ENCODE assay signal across 9 cellular contexts in genomic region chr11:33733978-33734377, GRCh38. TPM values are rescaled to one million over a fixed set of nuclear protein-coding genes. Genes with fewer than 3 reads are reported as not detected.
DNase-seq lines count a peak whose midpoint lies in the region; ATAC-seq and TF ChIP-seq lines count a peak whose summit lies in the region.
"Had no signal": no experiment of that assay in that cellular context is flagged by ENCODE, and none has a peak within 500 bp of the region (broad histone marks: within the 10 kb centered on the region; RNA-seq: fewer than 3 reads in every experiment).

No MANE protein-coding gene starts in this region.

- ATAC-seq in GM19023 (IDR thresholded peaks at IDR 0.05; ENCODE audit: unreplicated experiment) (no peak), GM18907 (IDR thresholded peaks at IDR 0.05; ENCODE audit: unreplicated experiment) (no peak)

- H3K27me3 Mint-ChIP-seq in HFFc6 (ENCODE audit: insufficient read depth), result peaks cover 2% of the 10 kb centered on the region
- H3K27me3 Mint-ChIP-seq in mesothelial cell of epicardium (ENCODE audit: low read depth), result no peaks in the 10 kb centered on the region

- H3K4me3 ChIP-seq in AG04450 (ENCODE audit: low read depth, low read length) (peak overlapping the region; percentile 79), breast epithelium (peak overlapping the region; percentile 88 to 93 (median 91))

- H3K27ac ChIP-seq in AG04450 (ENCODE audit: low read depth, low read length) (no peak overlapping the region), breast epithelium (peak overlapping the region; percentile 96 to 98)

- intact Hi-C loops in breast epithelium (cut with DNase I; ENCODE audit: low total_unique reads), result no loop called here

- H3K4me1 Mint-ChIP-seq in HFFc6 (ENCODE audit: low read depth) (peaks cover 78% of the 10 kb centered on the region), mesothelial cell of epicardium (peaks cover 23% of the 10 kb centered on the region)

- H3K4me1 ChIP-seq in breast epithelium, result peaks cover 3 to 13% of the 10 kb centered on the region in 2 donors

- DNase-seq in AG04450 (ENCODE audit: low read depth, low spot score) (no peak), HFFc6 (no peak), breast epithelium (ENCODE audit: low spot score in 2 of 2) (no peak), mesothelial cell of epicardium (ENCODE audit: low spot score in 2 of 2, unreplicated experiment in 2 of 2) (no peak), HCEC 1CT (no peak), EL (no peak)
- DNase-seq: activated CD4-positive, alpha-beta T cell treated with anti-CD3 and anti-CD28 coated beads, Interleukin-2, amount 50 U/mL, for 4 hours had no signal

- H3K9me3 Mint-ChIP-seq in HFFc6 (no peaks in the 10 kb centered on the region; the same call in 1 of the 2 replicates), mesothelial cell of epicardium (no peaks in the 10 kb centered on the region)

- H3K4me3 Mint-ChIP-seq in HFFc6 (peak overlapping the region; percentile 96), mesothelial cell of epicardium (peak overlapping the region; percentile 86)

- CTCF ChIA-PET in AG04450 (lab: Charles Lee), result interaction anchor here (1.0 to 1.4 kb wide), 3 partner anchors 9 to 74 kb away, joined by 3 to 6 read pairs (median 3); no protein-coding TSS in a partner anchor

- POLR2A ChIA-PET in AG04450 (lab: Yijun Ruan, JAX), result interaction anchor here (0.7 kb wide), 1 partner anchor 33 kb away, joined by 4 read pairs; no protein-coding TSS in a partner anchor

- TF ChIP-seq CTCF in AG04450 (IDR thresholded peaks at IDR 0.05; ENCODE audit: low read depth, low read length), result no peak
- TF ChIP-seq CTCF in HFFc6 (IDR thresholded peaks at IDR 0.05), result no peak
- TF ChIP-seq CTCF in breast epithelium (IDR thresholded peaks at IDR 0.05), result no peak
- TF ChIP-seq CTCF in mesothelial cell of epicardium (IDR thresholded peaks at IDR 0.05; ENCODE audit: unreplicated experiment), result no peak

- H3K36me3 ChIP-seq in breast epithelium, result no peaks in the 10 kb centered on the region

- H3K27ac Mint-ChIP-seq in HFFc6 (peak overlapping the region; percentile 96), mesothelial cell of epicardium (no peak overlapping the region)

- H3K36me3 Mint-ChIP-seq in HFFc6 (ENCODE audit: low read depth) (peaks cover 47% of the 10 kb centered on the region), mesothelial cell of epicardium (peaks cover 7% of the 10 kb centered on the region)

- H3K9me3 ChIP-seq in AG04450 (ENCODE audit: control insufficient read depth, insufficient read depth, low read length) (no peaks in the 10 kb centered on the region; the same call in 1 of the 2 replicates), breast epithelium (no peaks in the 10 kb centered on the region)

- H3K27me3 ChIP-seq in AG04450 (ENCODE audit: control insufficient read depth, insufficient read depth, low read length), result no peaks in the 10 kb centered on the region
- H3K27me3 ChIP-seq in breast epithelium, result no peaks in the 10 kb centered on the region

- TF ChIP-seq POLR2A in breast epithelium (IDR thresholded peaks at IDR 0.05), result no peak

RNA-seq across cellular contexts. Expression of gene CD59, which starts 2.2 kb away (rescaled TPM):
- polyA plus RNA-seq in AG04450 (2011; rRNA removed), result 1,182 and 1,226 TPM in 2 replicates
- 475 and 515 TPM in 2 replicates for polyA minus RNA-seq in AG04450 (2011; rRNA and poly(A)+ RNA removed)
- total RNA-seq in HFFc6 (2021; fragmentation: NEBNext Ultra II Directional; extraction: Animal tissue kit (Norgen Biotek cat#: 25700)), result 1,000 to 10,000 TPM; 1,095 to 1,408 (median 1,232) TPM
- total RNA-seq in breast epithelium (100 to 1,000 TPM; 296 to 563 (median 375) TPM), mesothelial cell of epicardium (162 to 176 TPM (median 171 TPM) in 3 replicates)

RNA-seq across cellular contexts. Expression of gene C11orf91, which starts 33.4 kb away (rescaled TPM):
- polyA plus RNA-seq in AG04450 (2011; rRNA removed), result not detected in 2 replicates
- not detected in 2 replicates for polyA minus RNA-seq in AG04450 (2011; rRNA and poly(A)+ RNA removed)
- under 1 TPM in 4 of 6 experiments, not detected in 2; 0.59 to 0.65 (median 0.60) TPM for total RNA-seq in HFFc6 (2021; fragmentation: NEBNext Ultra II Directional; extraction: Animal tissue kit (Norgen Biotek cat#: 25700))
- total RNA-seq in breast epithelium, result not detected
- 0.57 to 0.65 TPM in 2 of 3 replicates, not detected in the other for total RNA-seq in mesothelial cell of epicardium

RNA-seq across cellular contexts. Expression of gene FBXO3, which starts 40.3 kb away (rescaled TPM):
- 33.3 and 43.4 TPM in 2 replicates for polyA plus RNA-seq in AG04450 (2011; rRNA removed)
- 19.1 and 38.4 TPM in 2 replicates for polyA minus RNA-seq in AG04450 (2011; rRNA and poly(A)+ RNA removed)
- 10 to 100 TPM; 25.3 to 30.0 (median 27.3) TPM for total RNA-seq in HFFc6 (2021; fragmentation: NEBNext Ultra II Directional; extraction: Animal tissue kit (Norgen Biotek cat#: 25700))
- total RNA-seq in breast epithelium (10 to 100 TPM; 35.0 to 60.6 (median 46.9) TPM), mesothelial cell of epicardium (28.7 to 29.3 TPM (median 28.9 TPM) in 3 replicates)
